In genomic region chr12:52212701-52213540, GRCh38 we compare ENCODE assay signal across 21 cellular contexts. TPM values are rescaled to one million over a fixed set of nuclear protein-coding genes. Genes with fewer than 3 reads are reported as not detected.
DNase-seq lines count a peak whose midpoint lies in the region; ATAC-seq and TF ChIP-seq lines count a peak whose summit lies in the region.
"Had no signal": no experiment of that assay in that cellular context is flagged by ENCODE, and none has a peak within 500 bp of the region (broad histone marks: within the 10 kb centered on the region; RNA-seq: fewer than 3 reads in every experiment).

No MANE protein-coding gene starts in this region.

- no peaks in the 10 kb centered on the region for H3K4me1 Mint-ChIP-seq in activated naive CD8-positive, alpha-beta T cell treated with anti-CD3 and anti-CD28 coated beads, Interleukin-2, amount 10 ng/mL, durations not matched to agents 7 days and 5 days
- no peaks in the 10 kb centered on the region for H3K4me1 Mint-ChIP-seq in activated naive CD8-positive, alpha-beta T cell treated with anti-CD3 and anti-CD28 coated beads, Interleukin-2, amount 50 U/mL, for 24 hours
- peaks cover 29% of the 10 kb centered on the region for H3K4me1 Mint-ChIP-seq in type B pancreatic cell (ENCODE audit: unreplicated experiment)

- no peaks in the 10 kb centered on the region for H3K9me3 Mint-ChIP-seq in activated naive CD8-positive, alpha-beta T cell treated with anti-CD3 and anti-CD28 coated beads, Interleukin-2, amount 10 ng/mL, durations not matched to agents 7 days and 5 days
- no peaks in the 10 kb centered on the region for H3K9me3 Mint-ChIP-seq in activated naive CD8-positive, alpha-beta T cell treated with anti-CD3 and anti-CD28 coated beads, Interleukin-2, amount 50 U/mL, for 24 hours
- no peaks in the 10 kb centered on the region for H3K9me3 Mint-ChIP-seq in type B pancreatic cell
- H3K9me3 Mint-ChIP-seq: activated T-helper 2 cell treated with anti-CD3 and anti-CD28 coated beads, Interferon-gamma antibody, Interleukin-2, Interleukin-4, amounts not matched to agents 10 μg/mL and 5 μg/mL and 100 μg/mL, durations not matched to agents 14 hours and 24 hours and 36 hours; GM23338 had no signal

- no peak for TF ChIP-seq CTCF in type B pancreatic cell (conservative IDR thresholded peaks at IDR 0.05)

- ATAC-seq in activated naive CD8-positive, alpha-beta T cell treated with anti-CD3 and anti-CD28 coated beads, Interleukin-2, amount 10 ng/mL, durations not matched to agents 7 days and 5 days (ENCODE audit: low read depth): no peak
- ATAC-seq in activated naive CD8-positive, alpha-beta T cell treated with anti-CD3 and anti-CD28 coated beads, Interleukin-2, amount 50 U/mL, for 24 hours: no peak
- ATAC-seq in HG03097 (IDR thresholded peaks at IDR 0.05; ENCODE audit: low FRiP score, unreplicated experiment): no peak

- H3K27me3 Mint-ChIP-seq in activated naive CD8-positive, alpha-beta T cell treated with anti-CD3 and anti-CD28 coated beads, Interleukin-2, amount 10 ng/mL, durations not matched to agents 7 days and 5 days: peaks cover 21% of the 10 kb centered on the region
- peaks cover 23% of the 10 kb centered on the region for H3K27me3 Mint-ChIP-seq in activated naive CD8-positive, alpha-beta T cell treated with anti-CD3 and anti-CD28 coated beads, Interleukin-2, amount 50 U/mL, for 24 hours
- peaks cover 16% of the 10 kb centered on the region for H3K27me3 Mint-ChIP-seq in type B pancreatic cell

- peak overlapping the region; percentile 87 for H3K27ac ChIP-seq in epithelial cell of prostate
- H3K27ac ChIP-seq: BLaER1 treated with 17β-estradiol and CSF1 and Interleukin-3, amounts not matched to agents 10 nM and 100 nM; esophagus muscularis mucosa; hepatocyte; HL-60; transverse colon had no signal

- peak; percentile 23 for DNase-seq in activated naive CD8-positive, alpha-beta T cell treated with anti-CD3 and anti-CD28 coated beads, Interleukin-2, amount 10 ng/mL, durations not matched to agents 7 days and 5 days
- DNase-seq in activated naive CD8-positive, alpha-beta T cell treated with anti-CD3 and anti-CD28 coated beads, Interleukin-2, amount 50 U/mL, for 24 hours: no peak
- DNase-seq in NCI-H2107 treated with DMSO at 0.1 percent for 48 hours (lab: John Stamatoyannopoulos, UW; ENCODE audit: unreplicated experiment): peak; percentile 84
- DNase-seq in epithelial cell of prostate (ENCODE audit: low read depth, low spot score): no peak
- no peak for DNase-seq in type B pancreatic cell (ENCODE audit: extremely low spot score, unreplicated experiment)
- DNase-seq in DMS79 treated with DMSO at 0.1 percent for 48 hours (lab: John Stamatoyannopoulos, UW): no peak
- no peak for DNase-seq in NCI-H1436 (lab: John Stamatoyannopoulos, UW)
- DNase-seq: NCI-H2227 treated with DMSO at 0.1 percent for 48 hours, SIG-M5 had no signal

- no peak overlapping the region for H3K4me3 Mint-ChIP-seq in activated naive CD8-positive, alpha-beta T cell treated with anti-CD3 and anti-CD28 coated beads, Interleukin-2, amount 10 ng/mL, durations not matched to agents 7 days and 5 days
- no peak overlapping the region for H3K4me3 Mint-ChIP-seq in activated naive CD8-positive, alpha-beta T cell treated with anti-CD3 and anti-CD28 coated beads, Interleukin-2, amount 50 U/mL, for 24 hours
- no peak overlapping the region for H3K4me3 Mint-ChIP-seq in type B pancreatic cell
- H3K4me3 Mint-ChIP-seq: activated naive CD8-positive, alpha-beta T cell; GM23338 had no signal

- no peaks in the 10 kb centered on the region for H3K36me3 Mint-ChIP-seq in activated naive CD8-positive, alpha-beta T cell treated with anti-CD3 and anti-CD28 coated beads, Interleukin-2, amount 10 ng/mL, durations not matched to agents 7 days and 5 days
- H3K36me3 Mint-ChIP-seq in activated naive CD8-positive, alpha-beta T cell treated with anti-CD3 and anti-CD28 coated beads, Interleukin-2, amount 50 U/mL, for 24 hours (ENCODE audit: low read depth): no peaks in the 10 kb centered on the region
- no peaks in the 10 kb centered on the region for H3K36me3 Mint-ChIP-seq in type B pancreatic cell
- H3K36me3 Mint-ChIP-seq: activated naive CD8-positive, alpha-beta T cell had no signal

- H3K27ac Mint-ChIP-seq in activated naive CD8-positive, alpha-beta T cell treated with anti-CD3 and anti-CD28 coated beads, Interleukin-2, amount 10 ng/mL, durations not matched to agents 7 days and 5 days: peak overlapping the region; percentile 26
- H3K27ac Mint-ChIP-seq in activated naive CD8-positive, alpha-beta T cell treated with anti-CD3 and anti-CD28 coated beads, Interleukin-2, amount 50 U/mL, for 24 hours: no peak overlapping the region
- peak overlapping the region; percentile 51 for H3K27ac Mint-ChIP-seq in type B pancreatic cell
- H3K27ac Mint-ChIP-seq: activated naive CD8-positive, alpha-beta T cell; activated T-helper 2 cell treated with anti-CD3 and anti-CD28 coated beads, Interferon-gamma antibody, Interleukin-2, Interleukin-4, amounts not matched to agents 10 μg/mL and 5 μg/mL and 100 μg/mL, durations not matched to agents 14 hours and 24 hours and 36 hours; GM23338 had no signal

- POLR2A ChIA-PET in activated naive CD8-positive, alpha-beta T cell treated with anti-CD3 and anti-CD28 coated beads, Interleukin-2, amount 10 ng/mL, durations not matched to agents 7 days and 5 days (lab: Charles Lee): no interaction called here

RNA-seq across cellular contexts. Expression of gene KRT7, which starts 20.1 kb away (rescaled TPM):
- 1 to 10 TPM; 8.5 to 8.9 TPM for total RNA-seq in activated naive CD8-positive, alpha-beta T cell treated with anti-CD3 and anti-CD28 coated beads, Interleukin-2, amount 10 ng/mL, durations not matched to agents 7 days and 5 days
- 125 and 293 TPM in 2 replicates for total RNA-seq in type B pancreatic cell (ENCODE audit: low replicate concordance)
- total RNA-seq: cerebellum, frontal cortex, OCI-LY7 had no signal

RNA-seq across cellular contexts. Expression of gene KRT80, which starts 21.1 kb away (rescaled TPM):
- not detected for total RNA-seq in activated naive CD8-positive, alpha-beta T cell treated with anti-CD3 and anti-CD28 coated beads, Interleukin-2, amount 10 ng/mL, durations not matched to agents 7 days and 5 days
- 23.1 and 65.1 TPM in 2 replicates for total RNA-seq in type B pancreatic cell (ENCODE audit: low replicate concordance)
- total RNA-seq: activated T-helper 2 cell treated with anti-CD3 and anti-CD28 coated beads, Interferon-gamma antibody, Interleukin-2, Interleukin-4, amounts not matched to agents 10 μg/mL and 5 μg/mL and 100 μg/mL, durations not matched to agents 14 hours and 24 hours and 36 hours; cerebellum; frontal cortex; GM23338; OCI-LY7 had no signal

Comparison
In these comparisons a context has a peak if more than half of its experiments do, and no peak if none do; other contexts are left out.
1. DNase-seq: peak in activated naive CD8-positive, alpha-beta T cell treated with anti-CD3 and anti-CD28 coated beads, Interleukin-2, amount 10 ng/mL, durations not matched to agents 7 days and 5 days (single experiment) and NCI-H2107 treated with DMSO at 0.1 percent for 48 hours (single experiment); none in activated naive CD8-positive, alpha-beta T cell treated with anti-CD3 and anti-CD28 coated beads, Interleukin-2, amount 50 U/mL, for 24 hours (single experiment), epithelial cell of prostate (single experiment), type B pancreatic cell (single experiment), DMS79 treated with DMSO at 0.1 percent for 48 hours (single experiment) and NCI-H1436 (single experiment).
2. RNA of gene KRT7, which starts 20.1 kb away (total RNA-seq): 125 to 293 TPM in type B pancreatic cell; 8.5 to 8.9 TPM in activated naive CD8-positive, alpha-beta T cell treated with anti-CD3 and anti-CD28 coated beads, Interleukin-2, amount 10 ng/mL, durations not matched to agents 7 days and 5 days; every median in the first group is over 10 times any median in the second.
3. RNA of gene KRT80, which starts 21.1 kb away (total RNA-seq): 23.1 to 65.1 TPM in type B pancreatic cell; not detected in activated naive CD8-positive, alpha-beta T cell treated with anti-CD3 and anti-CD28 coated beads, Interleukin-2, amount 10 ng/mL, durations not matched to agents 7 days and 5 days; every median in the first group is over 10 times any median in the second.